In genomic region chr12:116287850-116288301, GRCh38 we compare ENCODE assay signal across 26 cellular contexts.
"Had no signal": no experiment of that assay in that cellular context is flagged by ENCODE, and none has a peak within 500 bp of the region (broad histone marks: within the 10 kb centered on the region; RNA-seq: fewer than 3 reads in every experiment).

No MANE protein-coding gene starts in this region.

- H3K36me3 Mint-ChIP-seq: activated naive CD8-positive, alpha-beta T cell treated with anti-CD3 and anti-CD28 coated beads for 36 hours; memory B cell; stimulated activated memory B cell treated with anti-CD40 and anti-IgM and Interleukin-4, amounts not matched to agents 10 μg/mL and 1 μg/mL and 100 μg/mL, for 72 hours had no signal

- H3K4me1 Mint-ChIP-seq: nephron had no signal

- H3K27ac Mint-ChIP-seq: activated B cell treated with CpG ODN at 0.5 μM for 24 hours; activated naive CD8-positive, alpha-beta T cell treated with anti-CD3 and anti-CD28 coated beads for 36 hours; effector memory CD8-positive, alpha-beta T cell; memory B cell; stimulated activated memory B cell treated with anti-CD40 and anti-IgM and Interleukin-4, amounts not matched to agents 10 μg/mL and 1 μg/mL and 100 μg/mL, for 72 hours had no signal

- DNase-seq: activated B cell treated with CpG ODN at 0.5 μM for 24 hours; activated CD4-positive, alpha-beta T cell treated with anti-CD3 and anti-CD28 coated beads for 4 hours; activated CD4-positive, alpha-beta T cell treated with anti-CD3 and anti-CD28 coated beads, Interleukin-2, amount 50 U/mL, for 48 hours; activated CD8-positive, alpha-beta memory T cell treated with anti-CD3 and anti-CD28 coated beads, Interleukin-2, amount 50 U/mL, for 48 hours; activated naive CD4-positive, alpha-beta T cell treated with Interleukin-2 at 50 U/mL for 16 hours; activated naive CD8-positive, alpha-beta T cell treated with anti-CD3 and anti-CD28 coated beads for 36 hours; activated T-cell treated with anti-CD3 and anti-CD28 coated beads, Interleukin-2, amount 50 U/mL, for 4 hours; amygdala; colonic mucosa; dorsolateral prefrontal cortex; effector memory CD8-positive, alpha-beta T cell; heart left ventricle; left cardiac atrium; right cardiac atrium; stimulated activated CD4-positive, alpha-beta T cell treated with anti-CD3 and anti-CD28 coated beads, Interleukin-2, amount 100 ng/mL, for 24 hours; transverse colon had no signal

- H2AFZ ChIP-seq: parathyroid adenoma had no signal

- H3K9me3 Mint-ChIP-seq: activated B cell treated with CpG ODN at 0.5 μM for 24 hours; activated naive CD8-positive, alpha-beta T cell treated with anti-CD3 and anti-CD28 coated beads for 36 hours; activated T-cell treated with anti-CD3 and anti-CD28 coated beads, Interleukin-2, amount 50 U/mL, for 4 hours; effector memory CD8-positive, alpha-beta T cell; memory B cell; stimulated activated memory B cell treated with anti-CD40 and anti-IgM and Interleukin-4, amounts not matched to agents 10 μg/mL and 1 μg/mL and 100 μg/mL, for 72 hours had no signal

- H3K4me3 ChIP-seq: colonic mucosa, dorsolateral prefrontal cortex, gastroesophageal sphincter, heart left ventricle, skin epidermis, transverse colon, vagina had no signal

- H3K9ac ChIP-seq: parathyroid adenoma had no signal

- H3K9me3 ChIP-seq: colonic mucosa, gastroesophageal sphincter, heart left ventricle, transverse colon, vagina had no signal

- H3K27me3 Mint-ChIP-seq: activated B cell treated with CpG ODN at 0.5 μM for 24 hours; memory B cell; stimulated activated memory B cell treated with anti-CD40 and anti-IgM and Interleukin-4, amounts not matched to agents 10 μg/mL and 1 μg/mL and 100 μg/mL, for 72 hours had no signal

- H3K79me2 ChIP-seq: parathyroid adenoma had no signal

- H3K27me3 ChIP-seq: colonic mucosa, gastroesophageal sphincter, heart left ventricle, transverse colon, vagina had no signal

- H3K4me1 ChIP-seq: colonic mucosa, gastroesophageal sphincter, parathyroid adenoma, transverse colon, vagina had no signal

- H3K27ac ChIP-seq: colonic mucosa, dorsolateral prefrontal cortex, gastroesophageal sphincter, heart left ventricle, parathyroid adenoma, skin epidermis, transverse colon, vagina had no signal

- H3K36me3 ChIP-seq: colonic mucosa, gastroesophageal sphincter, heart left ventricle, transverse colon, vagina had no signal

- ATAC-seq: activated T-cell treated with anti-CD3 and anti-CD28 coated beads, Interleukin-2, amount 50 U/mL, for 4 hours; effector memory CD8-positive, alpha-beta T cell; esophagus mucosa; gastroesophageal sphincter; heart left ventricle; left cardiac atrium; right cardiac atrium; stimulated activated memory B cell treated with anti-CD40 and anti-IgM and Interleukin-4, amounts not matched to agents 10 μg/mL and 1 μg/mL and 100 μg/mL, for 72 hours had no signal

- FAIRE-seq: bronchial epithelial cell, islet of Langerhans had no signal

- H3K4me3 Mint-ChIP-seq: activated B cell treated with CpG ODN at 0.5 μM for 24 hours; activated naive CD8-positive, alpha-beta T cell treated with anti-CD3 and anti-CD28 coated beads for 36 hours; activated T-cell treated with anti-CD3 and anti-CD28 coated beads, Interleukin-2, amount 50 U/mL, for 4 hours; effector memory CD8-positive, alpha-beta T cell; memory B cell; nephron; stimulated activated memory B cell treated with anti-CD40 and anti-IgM and Interleukin-4, amounts not matched to agents 10 μg/mL and 1 μg/mL and 100 μg/mL, for 72 hours had no signal
